9 cellular contexts compared by ENCODE assay signal in the genomic region with DNA sequence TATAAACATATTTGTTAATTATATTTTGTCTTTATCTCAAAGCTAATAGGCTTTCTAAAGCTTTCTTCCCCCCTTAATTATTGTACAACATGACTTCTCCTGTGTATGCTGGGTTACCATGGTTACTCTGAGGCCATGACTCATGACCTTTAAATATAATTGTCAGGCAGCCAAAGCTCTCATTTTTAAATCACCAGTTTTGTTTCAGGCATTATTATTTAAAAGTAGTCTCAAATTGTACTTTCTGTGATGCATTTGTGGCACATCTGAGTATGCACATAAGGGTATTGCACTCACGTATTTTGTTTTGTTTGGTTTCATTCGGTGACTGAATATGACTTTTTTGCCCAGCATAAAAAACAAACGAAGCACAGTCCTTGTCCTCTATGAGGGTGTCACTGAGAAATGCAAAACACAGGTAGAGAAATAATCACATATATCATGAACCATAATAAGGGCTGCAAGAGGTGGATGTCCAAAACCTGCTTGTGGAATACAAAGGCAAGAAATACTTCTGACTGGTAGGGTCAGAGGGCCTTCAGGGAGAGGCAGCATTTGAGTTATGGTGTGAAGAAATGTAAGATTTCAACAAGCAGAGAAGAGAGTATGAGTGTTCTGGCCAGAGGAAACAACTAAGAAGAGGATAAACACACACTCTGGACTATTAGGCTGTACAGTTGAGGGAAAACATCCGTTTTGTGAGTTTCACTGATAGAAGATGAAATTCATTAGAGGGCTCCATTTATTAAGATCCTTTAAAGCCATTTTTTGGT. TPM values are rescaled to one million over a fixed set of nuclear protein-coding genes. Genes with fewer than 3 reads are reported as not detected.
DNase-seq lines count a peak whose midpoint lies in the region; ATAC-seq and TF ChIP-seq lines count a peak whose summit lies in the region.
"Had no signal": no experiment of that assay in that cellular context is flagged by ENCODE, and none has a peak within 500 bp of the region (broad histone marks: within the 10 kb centered on the region; RNA-seq: fewer than 3 reads in every experiment).

No MANE protein-coding gene starts in this region.

- H3K9ac ChIP-seq in subcutaneous abdominal adipose tissue (ENCODE audit: low read length in 5 of 5), result no peak overlapping the region

- no peak for ATAC-seq in HG02623 (IDR thresholded peaks at IDR 0.05; ENCODE audit: unreplicated experiment)
- no peak for ATAC-seq in GM21737 (IDR thresholded peaks at IDR 0.05; ENCODE audit: unreplicated experiment)

- H3K4me3 ChIP-seq in fibroblast of the aortic adventitia (ENCODE audit: low read depth, low read length) (no peak overlapping the region), subcutaneous abdominal adipose tissue (ENCODE audit: low read depth in 1 of 5, low read length in 5 of 5) (no peak overlapping the region)

- H3K4me1 ChIP-seq in subcutaneous abdominal adipose tissue (ENCODE audit: control insufficient read depth in 5 of 5, insufficient read depth in 5 of 5, low read length in 5 of 5), result peaks cover 3 to 18% (median 12%) of the 10 kb centered on the region in 5 donors

- H3K27me3 ChIP-seq in subcutaneous abdominal adipose tissue (ENCODE audit: control insufficient read depth in 5 of 5, insufficient read depth in 4 of 5, low read length in 5 of 5), result no peaks in the 10 kb centered on the region

- no peak for TF ChIP-seq CTCF in fibroblast of the aortic adventitia (IDR thresholded peaks at IDR 0.05; ENCODE audit: insufficient read depth, low read length)

- H3K9me3 ChIP-seq in subcutaneous abdominal adipose tissue (ENCODE audit: control insufficient read depth in 5 of 5, low read length in 5 of 5), result no peaks in the 10 kb centered on the region

- peak overlapping the region; percentile 22 for H3K27ac ChIP-seq in subcutaneous abdominal adipose tissue (ENCODE audit: low read depth, low read length)

- DNase-seq in NCI-H2029 (lab: John Stamatoyannopoulos, UW) (peak; percentile 6), NCI-H2029 treated with DMSO at 0.1 percent for 48 hours (lab: John Stamatoyannopoulos, UW) (no peak), OCI-M1 (lab: John Stamatoyannopoulos, UW) (peak; percentile 1), fibroblast of the aortic adventitia (ENCODE audit: low read depth) (peak; percentile 90), middle frontal gyrus (ENCODE audit: extremely low spot score, low spot score) (no peak)

- H3K36me3 ChIP-seq in subcutaneous abdominal adipose tissue (ENCODE audit: control insufficient read depth in 5 of 5, insufficient read depth in 5 of 5, low read length in 5 of 5), result no peaks in the 10 kb centered on the region

RNA-seq across cellular contexts. Expression of gene CCDC192, which starts 2.1 kb away (rescaled TPM):
- not detected in 2 replicates for total RNA-seq in fibroblast of the aortic adventitia (ENCODE audit: low replicate concordance)
- total RNA-seq: B cell had no signal

RNA-seq across cellular contexts. Expression of gene CTXN3, which starts 56.4 kb away (rescaled TPM):
- not detected in 2 replicates for total RNA-seq in fibroblast of the aortic adventitia (ENCODE audit: low replicate concordance)
- total RNA-seq: B cell had no signal

Comparison
In these comparisons a context has a peak if more than half of its experiments do, and no peak if none do; other contexts are left out.
1. DNase-seq: peak in NCI-H2029 (single experiment), OCI-M1 (single experiment) and fibroblast of the aortic adventitia (single experiment); none in NCI-H2029 treated with DMSO at 0.1 percent for 48 hours (single experiment) and middle frontal gyrus (single experiment).